In genomic region chr22:47615051-47615450, GRCh38 we compare ENCODE assay signal across 19 cellular contexts.
"Had no signal": no experiment of that assay in that cellular context is flagged by ENCODE, and none has a peak within 500 bp of the region (broad histone marks: within the 10 kb centered on the region; RNA-seq: fewer than 3 reads in every experiment).

No MANE protein-coding gene starts in this region.

- H3K9ac ChIP-seq: parathyroid adenoma had no signal

- H3K4me1 Mint-ChIP-seq: mesothelial cell of epicardium had no signal

- H3K9me3 Mint-ChIP-seq: natural killer cell treated with Interleukin-12 subunit alpha and Interleukin-12 subunit beta and Interleukin-15 and Interleukin-18, amount 100 ng/mL, for 72 hours; type B pancreatic cell had no signal

- H3K36me3 Mint-ChIP-seq: mesothelial cell of epicardium; natural killer cell treated with Interleukin-12 subunit alpha and Interleukin-12 subunit beta and Interleukin-15 and Interleukin-18, amount 100 ng/mL, for 72 hours; type B pancreatic cell had no signal

- DNase-seq: cerebellar nuclear complex; colonic mucosa; dermis blood vessel endothelial cell; erythroblast; foreskin keratinocyte; hippocampal formation; occipital lobe; psoas muscle; right lobe of liver; stimulated activated CD4-positive, alpha-beta T cell treated with anti-CD3 and anti-CD28 coated beads, Interleukin-12 subunit alpha, Interleukin-12 subunit beta, amount 100 ng/mL, for 4 hours; stimulated activated naive CD4-positive, alpha-beta T cell; stomach; substantia nigra; uterus had no signal

- H3K4me3 Mint-ChIP-seq: mesothelial cell of epicardium; natural killer cell treated with Interleukin-12 subunit alpha and Interleukin-12 subunit beta and Interleukin-15 and Interleukin-18, amount 100 ng/mL, for 72 hours; type B pancreatic cell had no signal

- H3K4me3 ChIP-seq: colonic mucosa, psoas muscle, right lobe of liver, skin epidermis, stomach, uterus had no signal

- H3K27ac ChIP-seq: colonic mucosa, foreskin keratinocyte, parathyroid adenoma, psoas muscle, right lobe of liver, skin epidermis, stomach, uterus had no signal

- H3K9me3 ChIP-seq: colonic mucosa, psoas muscle, right lobe of liver, uterus had no signal

- H3K27ac Mint-ChIP-seq: mesothelial cell of epicardium; natural killer cell treated with Interleukin-12 subunit alpha and Interleukin-12 subunit beta and Interleukin-15 and Interleukin-18, amount 100 ng/mL, for 72 hours; type B pancreatic cell had no signal

- H3K27me3 ChIP-seq: colonic mucosa, foreskin keratinocyte, right lobe of liver had no signal

- H2AFZ ChIP-seq: parathyroid adenoma had no signal

- H3K79me2 ChIP-seq: parathyroid adenoma had no signal

- H3K4me1 ChIP-seq: colonic mucosa, foreskin keratinocyte, parathyroid adenoma, psoas muscle, right lobe of liver, stomach, uterus had no signal

- H3K27me3 Mint-ChIP-seq: type B pancreatic cell had no signal

- H3K36me3 ChIP-seq: colonic mucosa, right lobe of liver, stomach, uterus had no signal
